ENCODE assay signal across 9 cellular contexts in genomic region chr4:48315728-48316630, GRCh38. TPM values are rescaled to one million over a fixed set of nuclear protein-coding genes. Genes with fewer than 3 reads are reported as not detected.
DNase-seq lines count a peak whose midpoint lies in the region; ATAC-seq, FAIRE-seq and TF ChIP-seq lines count a peak whose summit lies in the region.
"Had no signal": no experiment of that assay in that cellular context is flagged by ENCODE, and none has a peak within 500 bp of the region (broad histone marks: within the 10 kb centered on the region; RNA-seq: fewer than 3 reads in every experiment).

No MANE protein-coding gene starts in this region.

- DNase-seq in NCI-H187 treated with DMSO at 0.1 percent for 48 hours (lab: John Stamatoyannopoulos, UW) (peak; percentile 13), NCI-H187 (lab: John Stamatoyannopoulos, UW) (no peak), NCI-H82 (lab: John Stamatoyannopoulos, UW) (peak; percentile 60), adrenal gland (peak in 3 of 7 donors; percentile 13 to 44 (median 34)), kidney (no peak), transverse colon (no peak)

- no peak for FAIRE-seq in kidney (lab: Jason Lieb, UNC)

- H3K4me3 ChIP-seq in adrenal gland: no peak overlapping the region
- H3K4me3 ChIP-seq in kidney (ENCODE audit: low read length in 2 of 2): no peak overlapping the region
- no peak overlapping the region for H3K4me3 ChIP-seq in transverse colon
- H3K4me3 ChIP-seq: BLaER1 treated with 17β-estradiol and CSF1 and Interleukin-3, amounts not matched to agents 10 nM and 100 nM had no signal

- TF ChIP-seq POLR2A in adrenal gland (IDR thresholded peaks at IDR 0.05) (no peak), transverse colon (IDR thresholded peaks at IDR 0.05) (no peak)

- peak; percentile 70 for ATAC-seq in GM19328 (IDR thresholded peaks at IDR 0.05; ENCODE audit: unreplicated experiment)
- peak; percentile 74 for ATAC-seq in HG03457 (IDR thresholded peaks at IDR 0.05; ENCODE audit: unreplicated experiment)

- TF ChIP-seq CTCF in adrenal gland (IDR thresholded peaks at IDR 0.05) (peak; percentile 47 to 64 (median 59)), kidney (IDR thresholded peaks at IDR 0.05; ENCODE audit: borderline replicate concordance, extremely low read depth, insufficient read depth) (peak; percentile 51), transverse colon (IDR thresholded peaks at IDR 0.05) (peak; percentile 55 to 69 (median 57))

- H3K27me3 ChIP-seq in adrenal gland (no peaks in the 10 kb centered on the region), transverse colon (no peaks in the 10 kb centered on the region)
- H3K27me3 ChIP-seq: BLaER1 treated with 17β-estradiol and CSF1 and Interleukin-3, amounts not matched to agents 10 nM and 100 nM had no signal

- H3K36me3 ChIP-seq in adrenal gland (replicated peaks in 1 of 2) (no peaks in the 10 kb centered on the region), kidney (ENCODE audit: control insufficient read depth in 1 of 2, insufficient read depth in 2 of 2, low read length in 2 of 2) (no peaks in the 10 kb centered on the region), transverse colon (no peaks in the 10 kb centered on the region)
- H3K36me3 ChIP-seq: BLaER1 treated with 17β-estradiol and CSF1 and Interleukin-3, amounts not matched to agents 10 nM and 100 nM had no signal

- H3K4me1 ChIP-seq in adrenal gland (replicated peaks in 1 of 2) (no peaks in the 10 kb centered on the region), kidney (ENCODE audit: control insufficient read depth in 1 of 2, insufficient read depth in 1 of 2, low read depth in 1 of 2, low read length in 2 of 2) (no peaks in the 10 kb centered on the region), transverse colon (peaks cover 0 to 5% (median 0%) of the 10 kb centered on the region in 4 donors)
- H3K4me1 ChIP-seq: BLaER1 treated with 17β-estradiol and CSF1 and Interleukin-3, amounts not matched to agents 10 nM and 100 nM had no signal

- no peak overlapping the region for H3K9ac ChIP-seq in kidney (ENCODE audit: low read length in 2 of 2)
- H3K9ac ChIP-seq: BLaER1 treated with 17β-estradiol and CSF1 and Interleukin-3, amounts not matched to agents 10 nM and 100 nM had no signal

- WGBS in adrenal gland, 4 donors: 29 to 43% (median 36%) methylated on average over 7 of the region's 7 CpGs
- 31 to 42% methylated on average over 6 to 7 of the region's 7 CpGs for WGBS in transverse colon (ENCODE audit: low coverage in 1 of 2), 2 donors

- intact Hi-C loops in adrenal gland (cut with DNase I) (no loop called here), kidney (cut with DNase I) (no loop called here), transverse colon (cut with DNase I; ENCODE audit: low total_unique reads) (no loop called here)

- in situ Hi-C loops in transverse colon (cut with MboI; ENCODE audit: low pct_ligation_motif_present in 1 of 4, low pct_unique_long_range_greater_than_20kb in 1 of 4, low sequenced_read_pairs in 3 of 4): loop anchor here in 1 of 4 donors (25.0 kb wide), 1 partner anchor 171 kb away; the partner anchor contains the start of genes SLC10A4 and ZAR1

- H3K9me3 ChIP-seq in adrenal gland (replicated peaks in 1 of 3) (no peaks in the 10 kb centered on the region), kidney (ENCODE audit: control insufficient read depth in 1 of 2, low read length in 2 of 2) (no peaks in the 10 kb centered on the region), transverse colon (no peaks in the 10 kb centered on the region)

- TF ChIP-seq EP300 in transverse colon (IDR thresholded peaks at IDR 0.05; ENCODE audit: low read depth): no peak

- H3K27ac ChIP-seq in adrenal gland (no peak overlapping the region), kidney (ENCODE audit: low read depth in 2 of 2, low read length in 2 of 2) (no peak overlapping the region), transverse colon (no peak overlapping the region)
- H3K27ac ChIP-seq: BLaER1 treated with 17β-estradiol and CSF1 and Interleukin-3, amounts not matched to agents 10 nM and 100 nM had no signal

RNA-seq across cellular contexts. Expression of gene SLAIN2, which starts 25.4 kb away (rescaled TPM):
- 100 to 1,000 TPM in 2 of 8 donors, 10 to 100 TPM in 6; 23.1 to 181 (median 60.4) TPM for total RNA-seq in adrenal gland
- 100 to 1,000 TPM in 1 of 3 donors, 10 to 100 TPM in 1, 1 to 10 TPM in 1; 7.5 to 109 (median 13.7) TPM for polyA plus RNA-seq in adrenal gland
- total RNA-seq in kidney: 69.1 TPM
- 23.6 TPM for polyA plus RNA-seq in kidney (ENCODE audit: insufficient read depth, low read depth, low replicate concordance)
- 100 to 1,000 TPM in 1 of 4 donors, 10 to 100 TPM in 3; 28.4 to 355 (median 55.8) TPM for total RNA-seq in transverse colon

RNA-seq across cellular contexts. Expression of gene TEC, which starts 46.3 kb away (rescaled TPM):
- total RNA-seq in adrenal gland: 1 to 10 TPM; 2.2 to 8.0 (median 5.1) TPM
- polyA plus RNA-seq in adrenal gland: 1 to 10 TPM; 1.7 to 4.7 (median 3.2) TPM
- 5.9 TPM for total RNA-seq in kidney
- polyA plus RNA-seq in kidney (ENCODE audit: insufficient read depth, low read depth, low replicate concordance): 1.1 TPM
- total RNA-seq in transverse colon: 1 to 10 TPM; 1.2 to 5.1 (median 3.3) TPM

Comparison
In these comparisons a context has a peak if more than half of its experiments do, and no peak if none do; other contexts are left out.
1. DNase-seq: peak in NCI-H187 treated with DMSO at 0.1 percent for 48 hours (single experiment) and NCI-H82 (single experiment); none in NCI-H187 (0 of 2), kidney (single experiment) and transverse colon (single experiment).
2. Peak in every context shown above with its lines, with median percentiles within 50 percentile points of each other: CTCF ChIP-seq.